1 cellular context compared by ENCODE assay signal in genomic region chr16:67872631-67873434, GRCh38.
TF ChIP-seq lines count a peak whose summit lies in the region.

EDC4 (plus strand) TSS chr16:67873052; CDS start chr16:67873262, 210 bp downstream.

TF ChIP-seq in HepG2, 621 proteins besides CTCF, POLR2A, EP300 and RAD21 (continued from another document and continues in another):
- TF ChIP-seq ZNF710 (CRISPR knock-in tag; IDR thresholded peaks at IDR 0.05; ENCODE audit: borderline replicate concordance) (0 out of 2 replicates have a peak, but pooled peaks have one; percentile 33), ZNF781 (CRISPR knock-in tag; IDR thresholded peaks at IDR 0.05; ENCODE audit: borderline replicate concordance, not compliant biosample characterization) (peak; percentile 45), ZBTB43 (CRISPR knock-in tag; conservative IDR thresholded peaks at IDR 0.05) (peak; percentile 77), STAT5B (CRISPR knock-in tag; IDR thresholded peaks at IDR 0.05) (peak; percentile 68; the same call in 1 of the 2 replicates), ARID4A (CRISPR knock-in tag; IDR thresholded peaks at IDR 0.05; ENCODE audit: borderline replicate concordance) (peak; percentile 99), CREM (IDR thresholded peaks at IDR 0.05) (peak; percentile 49; the same call in 1 of the 2 replicates), CREM (CRISPR knock-in tag; IDR thresholded peaks at IDR 0.05) (peak; percentile 48; the same call in 1 of the 2 replicates), ZSCAN12 (CRISPR knock-in tag; IDR thresholded peaks at IDR 0.05) (peak; percentile 88; the same call in 1 of the 2 replicates), SALL1 (CRISPR knock-in tag; IDR thresholded peaks at IDR 0.05) (peak; percentile 94), ZNF687 (CRISPR knock-in tag; IDR thresholded peaks at IDR 0.05) (peak; percentile 97), ZNF513 (CRISPR knock-in tag; conservative IDR thresholded peaks at IDR 0.05) (no peak), ETV6 (CRISPR knock-in tag; conservative IDR thresholded peaks at IDR 0.05) (peak; percentile 67; the same call in 1 of the 2 replicates), ZBTB26 (CRISPR knock-in tag; IDR thresholded peaks at IDR 0.05; ENCODE audit: borderline replicate concordance) (peak; percentile 36; the same call in 1 of the 2 replicates), THAP9 (CRISPR knock-in tag; IDR thresholded peaks at IDR 0.05; ENCODE audit: borderline replicate concordance) (peak; percentile 64; the same call in 1 of the 2 replicates), ZBTB49 (CRISPR knock-in tag; IDR thresholded peaks at IDR 0.05; ENCODE audit: borderline replicate concordance) (no peak), ZNF333 (CRISPR knock-in tag; IDR thresholded peaks at IDR 0.05; ENCODE audit: borderline replicate concordance) (no peak), ZC3H4 (CRISPR knock-in tag; IDR thresholded peaks at IDR 0.05; ENCODE audit: borderline replicate concordance) (no peak), USF2 (IDR thresholded peaks at IDR 0.05; ENCODE audit: low read depth, low read length) (no peak), USF2 (CRISPR knock-in tag; IDR thresholded peaks at IDR 0.05; ENCODE audit: borderline replicate concordance) (peak; percentile 32; the same call in 1 of the 2 replicates), NRL (CRISPR knock-in tag; IDR thresholded peaks at IDR 0.05; ENCODE audit: borderline replicate concordance) (peak; percentile 94), ZNF296 (CRISPR knock-in tag; conservative IDR thresholded peaks at IDR 0.05) (no peak), TARDBP (CRISPR knock-in tag; IDR thresholded peaks at IDR 0.05) (peak; percentile 86), MEIS2 (CRISPR knock-in tag; IDR thresholded peaks at IDR 0.05) (peak; percentile 67), CREBL2 (CRISPR knock-in tag; IDR thresholded peaks at IDR 0.05; ENCODE audit: borderline replicate concordance) (peak; percentile 75; the same call in 1 of the 2 replicates), SNAI1 (CRISPR knock-in tag; IDR thresholded peaks at IDR 0.05; ENCODE audit: borderline replicate concordance) (no peak; the same call in 1 of the 2 replicates), GPN1 (CRISPR knock-in tag; IDR thresholded peaks at IDR 0.05; ENCODE audit: borderline replicate concordance) (0 out of 2 replicates have a peak, but pooled peaks have one; percentile 66)
